Comparison of ENCODE assay signal across 8 cellular contexts in genomic region chr15:57551717-57552677, GRCh38. TPM values are rescaled to one million over a fixed set of nuclear protein-coding genes. Genes with fewer than 3 reads are reported as not detected.
DNase-seq lines count a peak whose midpoint lies in the region; ATAC-seq, FAIRE-seq and TF ChIP-seq lines count a peak whose summit lies in the region.
"Had no signal": no experiment of that assay in that cellular context is flagged by ENCODE, and none has a peak within 500 bp of the region (broad histone marks: within the 10 kb centered on the region; RNA-seq: fewer than 3 reads in every experiment).

No MANE protein-coding gene starts in this region.

- ATAC-seq in GM19467 (IDR thresholded peaks at IDR 0.05; ENCODE audit: unreplicated experiment) = no peak
- no peak for ATAC-seq in GM19463 (IDR thresholded peaks at IDR 0.05; ENCODE audit: unreplicated experiment)

- H3K9me3 ChIP-seq in keratinocyte (ENCODE audit: control insufficient read depth, low read depth, low read length) = no peaks in the 10 kb centered on the region

- H3K4me2 ChIP-seq in keratinocyte (ENCODE audit: control insufficient read depth, extremely low read depth, insufficient read depth, low read depth, low read length) = peak overlapping the region; percentile 66

- no peaks in the 10 kb centered on the region for H3K9me1 ChIP-seq in keratinocyte (ENCODE audit: control insufficient read depth, extremely low read depth, insufficient read depth, low read length)

- CTCF ChIA-PET in MCF 10A (lab: Yijun Ruan, JAX) = interaction anchor here (0.6 to 17.5 kb wide), 9 partner anchors 8 to 314 kb away, joined by 3 to 297 read pairs (median 5); no protein-coding TSS in a partner anchor

- POLR2A ChIA-PET in MCF 10A (lab: Yijun Ruan, JAX) = interaction anchor here (0.7 to 1.4 kb wide), 2 partner anchors 19 to 24 kb away, joined by 3 read pairs; no protein-coding TSS in a partner anchor

- no TSS peak for BruUV-seq in MCF 10A (replicated peaks; lab: Mats Ljungman, UMichigan)

- intact Hi-C loops in MCF 10A (cut with micrococcal nuclease) = no loop called here

- DNase-seq in HT1080 (ENCODE audit: low read depth) (peak; percentile 92), MCF 10A (ENCODE audit: unreplicated experiment) (peak; percentile 74), keratinocyte (ENCODE audit: low read depth, low spot score) (no peak), cerebellum (ENCODE audit: low spot score) (no peak)
- DNase-seq: activated CD4-positive, alpha-beta T cell treated with anti-CD3 and anti-CD28 coated beads for 4 hours had no signal

- H3K27me3 ChIP-seq in keratinocyte (ENCODE audit: control insufficient read depth, extremely low read depth, insufficient read depth, low read length) = no peaks in the 10 kb centered on the region

- dilution Hi-C loops in keratinocyte (cut with MboI; ENCODE audit: extremely low pct_ligation_motif_present, low sequenced_read_pairs) = no loop called here

- no peaks in the 10 kb centered on the region for H3K36me3 Mint-ChIP-seq in MCF 10A (ENCODE audit: insufficient read depth, unreplicated experiment)

- no peaks in the 10 kb centered on the region for H3K9me3 Mint-ChIP-seq in MCF 10A (ENCODE audit: unreplicated experiment)

- peak overlapping the region in 1 of 3 experiments; percentile 14 for H3K4me3 ChIP-seq in keratinocyte (ENCODE audit: control insufficient read depth in 2 of 3, extremely low read depth in 1 of 3, insufficient read depth in 2 of 3, low read depth in 1 of 3, low read length in 3 of 3)

- TF ChIP-seq CTCF in MCF 10A (IDR thresholded peaks at IDR 0.05; ENCODE audit: unreplicated experiment) (no peak), keratinocyte (optimal IDR thresholded peaks at IDR 0.05 in 1 of 3, IDR thresholded peaks at IDR 0.05 in 1 of 3, conservative IDR thresholded peaks at IDR 0.05 in 1 of 3; ENCODE audit: extremely low read depth in 1 of 3, insufficient read depth in 2 of 3, low read length in 3 of 3) (no peak)

- peaks cover 35% of the 10 kb centered on the region for H3K4me1 ChIP-seq in keratinocyte (ENCODE audit: control insufficient read depth, extremely low read depth, insufficient read depth, low read length)

- no peak overlapping the region for H3K4me3 Mint-ChIP-seq in MCF 10A (ENCODE audit: unreplicated experiment)

- H3K36me3 ChIP-seq in keratinocyte (ENCODE audit: control insufficient read depth in 2 of 2, extremely low read depth in 1 of 2, insufficient read depth in 2 of 2, low read length in 2 of 2) = no peaks in the 10 kb centered on the region

- FAIRE-seq in keratinocyte (lab: Jason Lieb, UNC) = peak; percentile 96

- H3K27ac ChIP-seq in keratinocyte (ENCODE audit: control insufficient read depth, insufficient read depth, low read length) (no peak overlapping the region), temporal lobe (ENCODE audit: low read depth, low read length) (peak overlapping the region; percentile 48)

- H3K4me1 Mint-ChIP-seq in MCF 10A (ENCODE audit: insufficient read depth, unreplicated experiment) = peaks cover 44% of the 10 kb centered on the region

- peak overlapping the region; percentile 91 for H3K27ac Mint-ChIP-seq in MCF 10A (ENCODE audit: low read depth, unreplicated experiment)

- H4K20me1 ChIP-seq in keratinocyte (ENCODE audit: control insufficient read depth, extremely low read depth, insufficient read depth, low read length) = no peaks in the 10 kb centered on the region

- no peak overlapping the region for H3K9ac ChIP-seq in keratinocyte (ENCODE audit: control insufficient read depth, extremely low read depth, insufficient read depth, low read length)

- peak overlapping the region; percentile 42 for H2AFZ ChIP-seq in keratinocyte (ENCODE audit: control insufficient read depth, low read length)

- no peaks in the 10 kb centered on the region for H3K27me3 Mint-ChIP-seq in MCF 10A (ENCODE audit: insufficient read depth, unreplicated experiment)

- no peaks in the 10 kb centered on the region for H3K79me2 ChIP-seq in keratinocyte (ENCODE audit: control insufficient read depth, insufficient read depth, low read length)

RNA-seq across cellular contexts. Expression of gene MYZAP, which starts 39.7 kb away (rescaled TPM):
- 1.8 and 2.1 TPM in 2 replicates for total RNA-seq in HT1080 (2014; rRNA removed; shearing (Covaris generic))
- polyA plus RNA-seq in HT1080 (2015; cell fraction: cytosol; rRNA removed) = 2.3 and 4.0 TPM in 2 replicates
- polyA plus RNA-seq in HT1080 (2015; cell fraction: nucleus; rRNA removed) = 1.8 and 2.1 TPM in 2 replicates
- 0.96 and 1.3 TPM in 2 replicates for total RNA-seq in MCF 10A (2022)
- 1.1 to 1.8 TPM (median 1.3 TPM) in 3 replicates for polyA plus RNA-seq in keratinocyte
- polyA plus RNA-seq in keratinocyte (2011; ENCODE audit: low read depth) = 3.9 TPM
- 0.86 and 1.5 TPM in 2 replicates for polyA plus RNA-seq in keratinocyte (2011; cell fraction: cytosol; rRNA removed)
- polyA plus RNA-seq in keratinocyte (2011; cell fraction: nucleus; rRNA removed) = 0.96 and 1.4 TPM in 2 replicates
- polyA plus RNA-seq in keratinocyte (2012; ENCODE audit: low replicate concordance) = 0.92 and 4.7 TPM in 2 replicates
- polyA minus RNA-seq in keratinocyte = 0.16 to 0.33 TPM (median 0.30 TPM) in 3 replicates
- not detected for polyA minus RNA-seq in keratinocyte (2011; cell fraction: cytosol; rRNA and poly(A)+ RNA removed)
- 0.63 TPM in 1 of 2 replicates, not detected in the other for polyA minus RNA-seq in keratinocyte (2011; cell fraction: nucleus; rRNA and poly(A)+ RNA removed)
- 0.25 TPM for total RNA-seq in temporal lobe
- 0.64 TPM for total RNA-seq in cerebellum

Comparison
In these comparisons a context has a peak if more than half of its experiments do, and no peak if none do; other contexts are left out.
1. DNase-seq: peak in HT1080 (single experiment) and MCF 10A (single experiment); none in keratinocyte (single experiment) and cerebellum (single experiment).